In the genomic region with DNA sequence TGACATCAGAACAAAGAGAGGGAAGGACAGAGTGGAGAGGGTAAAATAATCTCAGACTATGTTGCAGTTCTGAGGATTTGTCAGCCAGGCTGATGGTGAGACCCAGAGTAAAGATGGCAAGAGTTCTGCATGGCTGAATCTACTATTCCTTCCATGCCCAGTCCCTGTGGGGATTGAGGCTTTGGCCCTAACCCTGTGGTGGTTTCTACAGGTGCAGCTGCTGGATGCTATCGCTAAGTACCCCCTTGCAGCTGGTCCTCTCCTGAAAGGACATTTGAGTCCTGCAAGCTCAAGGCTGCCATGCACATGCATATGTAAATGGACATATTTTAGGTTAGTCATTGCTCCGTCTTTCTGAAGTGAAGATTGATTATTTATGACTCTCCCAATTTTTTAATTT, we compare ENCODE assay signal across 29 cellular contexts.
"Had no signal": no experiment of that assay in that cellular context is flagged by ENCODE, and none has a peak within 500 bp of the region (broad histone marks: within the 10 kb centered on the region; RNA-seq: fewer than 3 reads in every experiment).

No MANE protein-coding gene starts in this region.

- H3K36me3 Mint-ChIP-seq: natural killer cell had no signal

- H3K9me3 ChIP-seq: gastroesophageal sphincter, lower lobe of right lung, neutrophil, right lobe of liver, suprapubic skin, upper lobe of right lung, vagina had no signal

- H3K79me2 ChIP-seq: parathyroid adenoma had no signal

- H3K36me3 ChIP-seq: esophagus muscularis mucosa, gastroesophageal sphincter, heart right ventricle, lower lobe of right lung, neutrophil, right lobe of liver, suprapubic skin, transverse colon, upper lobe of right lung, vagina had no signal

- H3K27ac ChIP-seq: coronary artery, esophagus muscularis mucosa, foreskin keratinocyte, gastroesophageal sphincter, heart right ventricle, lower lobe of right lung, neutrophil, parathyroid adenoma, right lobe of liver, suprapubic skin, transverse colon, upper lobe of right lung, vagina had no signal

- H3K4me3 ChIP-seq: coronary artery, esophagus muscularis mucosa, gastroesophageal sphincter, heart right ventricle, lower lobe of right lung, right lobe of liver, smooth muscle cell, suprapubic skin, transverse colon, upper lobe of right lung, vagina had no signal

- H3K4me1 ChIP-seq: esophagus muscularis mucosa, foreskin keratinocyte, heart right ventricle, lower lobe of right lung, parathyroid adenoma, right lobe of liver, suprapubic skin, transverse colon, upper lobe of right lung, vagina had no signal

- H2AFZ ChIP-seq: parathyroid adenoma had no signal

- H3K27ac Mint-ChIP-seq: immature natural killer cell; natural killer cell; progenitor cell of endocrine pancreas; stimulated activated naive CD8-positive, alpha-beta T cell treated with anti-CD3 and anti-CD28 coated beads, Interleukin-15, amount 100 ng/mL, for 72 hours had no signal

- FAIRE-seq: endothelial cell of umbilical vein, keratinocyte had no signal

- DNase-seq: dermis blood vessel endothelial cell; effector memory CD4-positive, alpha-beta T cell; foreskin keratinocyte; heart right ventricle; hypothalamus; immature natural killer cell; left ventricle myocardium superior; lower lobe of right lung; natural killer cell; right lobe of liver; stimulated activated CD4-positive, alpha-beta T cell treated with anti-CD3 and anti-CD28 coated beads, Interleukin-12 subunit alpha, Interleukin-12 subunit beta, amount 100 ng/mL, for 4 hours; stimulated activated CD4-positive, alpha-beta T cell treated with anti-CD3 and anti-CD28 coated beads, Interleukin-1b, Interleukin-23, amount 100 ng/mL, for 48 hours; stimulated activated CD4-positive, alpha-beta T cell treated with anti-CD3 and anti-CD28 coated beads, Interleukin-4, amount 100 ng/mL, for 1 hour; stimulated activated CD8-positive, alpha-beta memory T cell treated with anti-CD3 and anti-CD28 coated beads, Interleukin-4, amount 100 ng/mL, for 48 hours; stimulated activated naive CD4-positive, alpha-beta T cell; stimulated activated naive CD8-positive, alpha-beta T cell treated with anti-CD3 and anti-CD28 coated beads, Interleukin-15, amount 100 ng/mL, for 72 hours; transverse colon; upper lobe of right lung had no signal

- H3K4me3 Mint-ChIP-seq: immature natural killer cell; natural killer cell; stimulated activated naive CD8-positive, alpha-beta T cell treated with anti-CD3 and anti-CD28 coated beads, Interleukin-15, amount 100 ng/mL, for 72 hours had no signal

- H3K4me2 ChIP-seq: smooth muscle cell had no signal

- H3K27me3 Mint-ChIP-seq: progenitor cell of endocrine pancreas; stimulated activated naive CD8-positive, alpha-beta T cell treated with anti-CD3 and anti-CD28 coated beads, Interleukin-15, amount 100 ng/mL, for 72 hours had no signal

- H3K27me3 ChIP-seq: esophagus muscularis mucosa, foreskin keratinocyte, gastroesophageal sphincter, heart right ventricle, neutrophil, right lobe of liver, suprapubic skin, transverse colon, upper lobe of right lung, vagina had no signal

- H3K4me1 Mint-ChIP-seq: immature natural killer cell; natural killer cell; stimulated activated naive CD8-positive, alpha-beta T cell treated with anti-CD3 and anti-CD28 coated beads, Interleukin-15, amount 100 ng/mL, for 72 hours had no signal

- ATAC-seq: foreskin keratinocyte; gastroesophageal sphincter; heart right ventricle; left ventricle myocardium superior; lower lobe of right lung; natural killer cell; right lobe of liver; stimulated activated naive CD8-positive, alpha-beta T cell treated with anti-CD3 and anti-CD28 coated beads, Interleukin-15, amount 100 ng/mL, for 72 hours; upper lobe of right lung had no signal

- H3K9ac ChIP-seq: parathyroid adenoma had no signal
